ENCODE assay signal across 14 cellular contexts in the genomic region with DNA sequence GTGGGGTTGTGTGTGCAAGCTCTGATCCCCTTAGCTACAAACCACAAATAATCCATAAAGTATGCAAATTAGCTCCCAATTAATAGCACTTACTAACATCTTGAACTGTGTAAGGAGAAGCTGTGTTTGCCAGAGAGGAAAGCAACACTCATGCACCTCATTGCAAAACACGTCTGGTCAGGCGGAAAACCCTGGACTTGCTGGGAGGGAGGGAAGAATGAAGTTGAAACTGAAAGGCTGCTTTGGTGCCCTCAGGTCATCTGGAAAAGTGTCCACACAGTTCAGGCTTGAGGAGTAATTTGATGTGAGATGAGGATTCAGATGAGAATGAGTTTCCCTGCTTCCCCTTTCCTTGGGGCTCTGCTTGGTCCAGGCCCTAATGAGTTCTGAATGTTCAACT.
DNase-seq lines count a peak whose midpoint lies in the region; ATAC-seq, FAIRE-seq and TF ChIP-seq lines count a peak whose summit lies in the region.
"Had no signal": no experiment of that assay in that cellular context is flagged by ENCODE, and none has a peak within 500 bp of the region (broad histone marks: within the 10 kb centered on the region; RNA-seq: fewer than 3 reads in every experiment).

No MANE protein-coding gene starts in this region.

- H3K4me3 Mint-ChIP-seq in astrocyte (ENCODE audit: unreplicated experiment) (no peak overlapping the region), mesothelial cell of epicardium (no peak overlapping the region)
- H3K4me3 Mint-ChIP-seq: activated CD8-positive, alpha-beta T cell treated with anti-CD3 and anti-CD28 coated beads, Interleukin-2, amount 10 ng/mL, durations not matched to agents 7 days and 5 days; stimulated activated naive B cell treated with anti-CD40 and anti-IgM and Interleukin-4, amounts not matched to agents 10 μg/mL and 1 μg/mL and 100 μg/mL, for 72 hours had no signal

- no peaks in the 10 kb centered on the region for H3K79me2 ChIP-seq in astrocyte (ENCODE audit: insufficient read depth, low read length)

- H3K27ac ChIP-seq in astrocyte (ENCODE audit: low read depth, low read length) (peak overlapping the region; percentile 95), right cardiac atrium (ENCODE audit: low read length) (peak overlapping the region; percentile 34)
- H3K27ac ChIP-seq: cardiac muscle cell, right lobe of liver had no signal

- H3K27ac Mint-ChIP-seq in astrocyte (ENCODE audit: unreplicated experiment), result peak overlapping the region; percentile 92
- H3K27ac Mint-ChIP-seq in mesothelial cell of epicardium, result no peak overlapping the region
- H3K27ac Mint-ChIP-seq: activated CD8-positive, alpha-beta T cell treated with anti-CD3 and anti-CD28 coated beads, Interleukin-2, amount 10 ng/mL, durations not matched to agents 7 days and 5 days; stimulated activated naive B cell treated with anti-CD40 and anti-IgM and Interleukin-4, amounts not matched to agents 10 μg/mL and 1 μg/mL and 100 μg/mL, for 72 hours had no signal

- H3K4me1 ChIP-seq in astrocyte (ENCODE audit: insufficient read depth, low read length) (peaks cover 18% of the 10 kb centered on the region), right cardiac atrium (ENCODE audit: control insufficient read depth, insufficient read depth, low read length) (no peaks in the 10 kb centered on the region)
- H3K4me1 ChIP-seq: right lobe of liver had no signal

- H3K27me3 Mint-ChIP-seq in astrocyte (ENCODE audit: low read depth, unreplicated experiment) (no peaks in the 10 kb centered on the region), mesothelial cell of epicardium (ENCODE audit: low read depth) (no peaks in the 10 kb centered on the region)
- H3K27me3 Mint-ChIP-seq: stimulated activated naive B cell treated with anti-CD40 and anti-IgM and Interleukin-4, amounts not matched to agents 10 μg/mL and 1 μg/mL and 100 μg/mL, for 72 hours had no signal

- peak overlapping the region; percentile 81 for H3K4me2 ChIP-seq in astrocyte (ENCODE audit: low read length)

- peaks cover 14% of the 10 kb centered on the region for H3K9me3 Mint-ChIP-seq in astrocyte (ENCODE audit: unreplicated experiment)
- H3K9me3 Mint-ChIP-seq in mesothelial cell of epicardium, result peaks cover 38% of the 10 kb centered on the region

- TF ChIP-seq CTCF in astrocyte (IDR thresholded peaks at IDR 0.05; ENCODE audit: insufficient read depth, low read depth, low read length), result no peak
- TF ChIP-seq CTCF in mesothelial cell of epicardium (IDR thresholded peaks at IDR 0.05; ENCODE audit: unreplicated experiment), result no peak

- H2AFZ ChIP-seq in astrocyte (ENCODE audit: low read depth, low read length), result peak overlapping the region; percentile 41

- H3K4me3 ChIP-seq in astrocyte (ENCODE audit: insufficient read depth, low read depth, low read length), result peak overlapping the region; percentile 24
- no peak overlapping the region for H3K4me3 ChIP-seq in right cardiac atrium (ENCODE audit: low read length)
- H3K4me3 ChIP-seq: cardiac muscle cell, right lobe of liver had no signal

- DNase-seq in H54 (ENCODE audit: insufficient read length, low spot score) (peak; percentile 30), astrocyte (ENCODE audit: low read depth) (peak; percentile 68), right cardiac atrium (no peak), superior temporal gyrus (ENCODE audit: extremely low spot score) (peak; percentile 29), mesenteric fat pad (ENCODE audit: low spot score) (no peak), mesothelial cell of epicardium (ENCODE audit: low spot score in 2 of 2, unreplicated experiment in 2 of 2) (no peak)
- DNase-seq in activated CD4-positive, alpha-beta T cell treated with anti-CD3 and anti-CD28 coated beads, Interleukin-2, amount 50 U/mL, for 4 hours, result no peak
- DNase-seq: activated CD8-positive, alpha-beta T cell treated with anti-CD3 and anti-CD28 coated beads, Interleukin-2, amount 10 ng/mL, durations not matched to agents 7 days and 5 days; NCI-H1092; right lobe of liver; stimulated activated naive B cell treated with anti-CD40 and anti-IgM and Interleukin-4, amounts not matched to agents 10 μg/mL and 1 μg/mL and 100 μg/mL, for 72 hours had no signal

- ATAC-seq in right cardiac atrium, result peak in 1 of 2 donors; percentile 14
- no peak for ATAC-seq in GM18909 (IDR thresholded peaks at IDR 0.05; ENCODE audit: poor library complexity, unreplicated experiment)
- ATAC-seq: activated CD8-positive, alpha-beta T cell treated with anti-CD3 and anti-CD28 coated beads, Interleukin-2, amount 10 ng/mL, durations not matched to agents 7 days and 5 days; stimulated activated naive B cell treated with anti-CD40 and anti-IgM and Interleukin-4, amounts not matched to agents 10 μg/mL and 1 μg/mL and 100 μg/mL, for 72 hours had no signal

- FAIRE-seq in H54 (lab: Jason Lieb, UNC) (no peak), astrocyte (lab: Jason Lieb, UNC) (no peak)
- FAIRE-seq: G401.6 had no signal

- H3K36me3 Mint-ChIP-seq in astrocyte (ENCODE audit: low read depth, unreplicated experiment) (peaks cover 2% of the 10 kb centered on the region), mesothelial cell of epicardium (peaks cover 4% of the 10 kb centered on the region)

- H3K36me3 ChIP-seq in astrocyte (ENCODE audit: insufficient read depth, low read length), result no peaks in the 10 kb centered on the region
- H3K36me3 ChIP-seq: cardiac muscle cell, right lobe of liver had no signal

- intact Hi-C loops in right cardiac atrium (cut with DNase I), result no loop called here

- H3K9me3 ChIP-seq in astrocyte (ENCODE audit: insufficient read depth, low read depth, low read length) (no peaks in the 10 kb centered on the region), right cardiac atrium (ENCODE audit: control insufficient read depth, low read length) (no peaks in the 10 kb centered on the region)
- H3K9me3 ChIP-seq: right lobe of liver had no signal

- no peaks in the 10 kb centered on the region for H4K20me1 ChIP-seq in astrocyte (ENCODE audit: insufficient read depth, low read length)

- WGBS in right cardiac atrium, result 63% methylated on average over 2 of the region's 2 CpGs

- H3K4me1 Mint-ChIP-seq in astrocyte (ENCODE audit: low read depth, unreplicated experiment), result peaks cover 13% of the 10 kb centered on the region
- H3K4me1 Mint-ChIP-seq in mesothelial cell of epicardium, result no peaks in the 10 kb centered on the region
- H3K4me1 Mint-ChIP-seq: stimulated activated naive B cell treated with anti-CD40 and anti-IgM and Interleukin-4, amounts not matched to agents 10 μg/mL and 1 μg/mL and 100 μg/mL, for 72 hours had no signal

- no peaks in the 10 kb centered on the region for H3K27me3 ChIP-seq in astrocyte (ENCODE audit: insufficient read depth, low read length)
- H3K27me3 ChIP-seq in right cardiac atrium (ENCODE audit: control insufficient read depth, insufficient read depth), result no peaks in the 10 kb centered on the region
- H3K27me3 ChIP-seq: cardiac muscle cell, right lobe of liver had no signal

- TF ChIP-seq POLR2A in H54 (IDR thresholded peaks at IDR 0.05; ENCODE audit: low read depth, low read length), result no peak

- H3K9ac ChIP-seq in astrocyte (ENCODE audit: low read length), result peak overlapping the region; percentile 80

Comparison
In these comparisons a context has a peak if more than half of its experiments do, and no peak if none do; other contexts are left out.
1. DNase-seq: peak in H54 (single experiment), astrocyte (single experiment) and superior temporal gyrus (single experiment); none in right cardiac atrium (0 of 3), mesenteric fat pad (single experiment), activated CD4-positive, alpha-beta T cell treated with anti-CD3 and anti-CD28 coated beads, Interleukin-2, amount 50 U/mL, for 4 hours (0 of 2) and mesothelial cell of epicardium (0 of 2).